27 cellular contexts compared by ENCODE assay signal in genomic region chr2:172279214-172279613, GRCh38.
"Had no signal": no experiment of that assay in that cellular context is flagged by ENCODE, and none has a peak within 500 bp of the region (broad histone marks: within the 10 kb centered on the region; RNA-seq: fewer than 3 reads in every experiment).

No MANE protein-coding gene starts in this region.

- H3K27me3 Mint-ChIP-seq: activated naive CD8-positive, alpha-beta T cell had no signal

- DNase-seq: activated CD4-positive, alpha-beta T cell treated with anti-CD3 and anti-CD28 coated beads for 48 hours; activated CD4-positive, alpha-beta T cell treated with anti-CD3 and anti-CD28 coated beads, Interleukin-2, amount 50 U/mL, for 48 hours; activated CD8-positive, alpha-beta memory T cell treated with anti-CD3 and anti-CD28 coated beads, Interleukin-2, amount 10 ng/mL, durations not matched to agents 7 days and 5 days; activated gamma-delta T cell; activated naive CD4-positive, alpha-beta T cell treated with anti-CD3 and anti-CD28 coated beads for 36 hours; activated T-cell treated with anti-CD3 and anti-CD28 coated beads, Interleukin-2, amount 50 U/mL, for 24 hours; amygdala; Kasumi-1; NCI-H1105; NCI-H1436; NCI-H1694 treated with DMSO at 0.1 percent for 48 hours; NCI-H2029 treated with DMSO at 0.1 percent for 48 hours; NCI-H345; NCI-H510A; NCI-H526 treated with DMSO at 0.1 percent for 48 hours; NK-92 treated with Interleukin-12 subunit alpha and Interleukin-12 subunit beta, amount 100 ng/mL, for 24 hours; Right ventricle myocardium superior; RPMI8226; SJCRH30; SK-N-SH; T-helper 1 cell; WERI-Rb-1 had no signal

- H3K36me3 Mint-ChIP-seq: brain had no signal

- H3K27ac ChIP-seq: SJCRH30, WERI-Rb-1 had no signal

- H3K4me3 ChIP-seq: SJCRH30 had no signal

- H3K27ac Mint-ChIP-seq: activated CD8-positive, alpha-beta memory T cell treated with anti-CD3 and anti-CD28 coated beads, Interleukin-2, amount 10 ng/mL, durations not matched to agents 7 days and 5 days; activated naive CD4-positive, alpha-beta T cell treated with anti-CD3 and anti-CD28 coated beads for 36 hours; activated naive CD8-positive, alpha-beta T cell; activated T-cell treated with anti-CD3 and anti-CD28 coated beads, Interleukin-2, amount 50 U/mL, for 24 hours; brain had no signal

- H3K4me1 Mint-ChIP-seq: activated CD8-positive, alpha-beta memory T cell treated with anti-CD3 and anti-CD28 coated beads, Interleukin-2, amount 10 ng/mL, durations not matched to agents 7 days and 5 days; central memory CD8-positive, alpha-beta T cell had no signal

- H3K4me3 Mint-ChIP-seq: activated CD8-positive, alpha-beta memory T cell treated with anti-CD3 and anti-CD28 coated beads, Interleukin-2, amount 10 ng/mL, durations not matched to agents 7 days and 5 days; activated naive CD4-positive, alpha-beta T cell treated with anti-CD3 and anti-CD28 coated beads for 36 hours; activated naive CD8-positive, alpha-beta T cell; activated T-cell treated with anti-CD3 and anti-CD28 coated beads, Interleukin-2, amount 50 U/mL, for 24 hours; brain; central memory CD8-positive, alpha-beta T cell had no signal

- H3K27me3 ChIP-seq: SJCRH30 had no signal

- ATAC-seq: activated CD4-positive, CD25-positive, alpha-beta regulatory T cell treated with anti-CD3 and anti-CD28 coated beads, Interleukin-2, amount 50 U/mL, for 24 hours; activated CD8-positive, alpha-beta memory T cell treated with anti-CD3 and anti-CD28 coated beads, Interleukin-2, amount 10 ng/mL, durations not matched to agents 7 days and 5 days; Panc1 had no signal
